Comparison of ENCODE assay signal across 1 cellular context in genomic region chr4:98260579-98261290, GRCh38.
TF ChIP-seq lines count a peak whose summit lies in the region.

No MANE protein-coding gene starts in this region.

TF ChIP-seq in HepG2, 621 proteins besides CTCF, POLR2A, EP300 and RAD21 (continued from another document and continues in another):
- TF ChIP-seq KIAA2018 (CRISPR knock-in tag; IDR thresholded peaks at IDR 0.05; ENCODE audit: borderline replicate concordance) (no peak), FOXA1 (IDR thresholded peaks at IDR 0.05) (no peak), FOXA1 (CRISPR knock-in tag; IDR thresholded peaks at IDR 0.05) (peak; percentile 56), ZKSCAN5 (CRISPR knock-in tag; IDR thresholded peaks at IDR 0.05) (no peak), KLF13 (CRISPR knock-in tag; IDR thresholded peaks at IDR 0.05) (no peak; the same call in 1 of the 2 replicates), ZNF792 (CRISPR knock-in tag; IDR thresholded peaks at IDR 0.05) (no peak), ZNF350 (CRISPR knock-in tag; IDR thresholded peaks at IDR 0.05; ENCODE audit: borderline replicate concordance, low read depth) (peak; percentile 74; the same call in 1 of the 2 replicates), TAF1 (CRISPR knock-in tag; IDR thresholded peaks at IDR 0.05) (peak; percentile 90), DBP (CRISPR knock-in tag; IDR thresholded peaks at IDR 0.05; ENCODE audit: not compliant biosample characterization) (peak; percentile 65), MIXL1 (CRISPR knock-in tag; IDR thresholded peaks at IDR 0.05) (no peak), KAT8 (CRISPR knock-in tag; IDR thresholded peaks at IDR 0.05) (peak; percentile 44), ZBTB1 (CRISPR knock-in tag; IDR thresholded peaks at IDR 0.05; ENCODE audit: borderline replicate concordance) (no peak), ZBTB7B (CRISPR knock-in tag; IDR thresholded peaks at IDR 0.05) (peak; percentile 75), JUND (CRISPR knock-in tag; IDR thresholded peaks at IDR 0.05) (peak; percentile 19; the same call in 1 of the 2 replicates), ZNF292 (CRISPR knock-in tag; IDR thresholded peaks at IDR 0.05; ENCODE audit: borderline replicate concordance, low read depth) (peak; percentile 45), TIGD3 (CRISPR knock-in tag; IDR thresholded peaks at IDR 0.05; ENCODE audit: borderline replicate concordance) (no peak), RARA (CRISPR knock-in tag; IDR thresholded peaks at IDR 0.05) (no peak), IRF1 (CRISPR knock-in tag; IDR thresholded peaks at IDR 0.05; ENCODE audit: low read depth) (no peak), KLF9 (CRISPR knock-in tag; IDR thresholded peaks at IDR 0.05; ENCODE audit: low read depth) (peak; percentile 66; the same call in 1 of the 2 replicates), RFXANK (CRISPR knock-in tag; IDR thresholded peaks at IDR 0.05) (no peak), RBM22 (optimal IDR thresholded peaks at IDR 0.05; ENCODE audit: low read length) (no peak), CEBPB (IDR thresholded peaks at IDR 0.05; ENCODE audit: borderline replicate concordance, low read depth, low read length) (no peak), NCOA5 (CRISPR knock-in tag; IDR thresholded peaks at IDR 0.05) (no peak), NFE2L2 (IDR thresholded peaks at IDR 0.05; ENCODE audit: low read length) (no peak), ZNF296 (CRISPR knock-in tag; conservative IDR thresholded peaks at IDR 0.05) (peak; percentile 73; the same call in 1 of the 2 replicates), ZNF557 (CRISPR knock-in tag; IDR thresholded peaks at IDR 0.05) (0 out of 2 replicates have a peak, but pooled peaks have one; percentile 28), HNRNPK (IDR thresholded peaks at IDR 0.05; ENCODE audit: low read depth, low read length, poor library complexity, severe bottlenecking) (peak; percentile 58), GTF3A (CRISPR knock-in tag; conservative IDR thresholded peaks at IDR 0.05) (no peak), ZBTB39 (CRISPR knock-in tag; IDR thresholded peaks at IDR 0.05) (no peak), NFKB2 (CRISPR knock-in tag; IDR thresholded peaks at IDR 0.05; ENCODE audit: borderline replicate concordance) (peak; percentile 81; the same call in 1 of the 2 replicates), ZSCAN25 (CRISPR knock-in tag; IDR thresholded peaks at IDR 0.05) (no peak; the same call in 1 of the 2 replicates), ZNF431 (CRISPR knock-in tag; IDR thresholded peaks at IDR 0.05; ENCODE audit: borderline replicate concordance, low read depth) (peak; percentile 63; the same call in 1 of the 2 replicates), ZNF30 (CRISPR knock-in tag; IDR thresholded peaks at IDR 0.05) (no peak), TFAP4 (IDR thresholded peaks at IDR 0.05; ENCODE audit: borderline replicate concordance, low read depth) (no peak), ZNF720 (CRISPR knock-in tag; IDR thresholded peaks at IDR 0.05) (no peak), HCFC1 (IDR thresholded peaks at IDR 0.05; ENCODE audit: low read depth, low read length) (no peak), SP140L (CRISPR knock-in tag; IDR thresholded peaks at IDR 0.05; ENCODE audit: borderline replicate concordance) (no peak), ZNF580 (CRISPR knock-in tag; IDR thresholded peaks at IDR 0.05; ENCODE audit: borderline replicate concordance, low read depth) (peak; percentile 33; the same call in 1 of the 2 replicates), UBTF (CRISPR knock-in tag; IDR thresholded peaks at IDR 0.05) (peak; percentile 97), ZNF282 (IDR thresholded peaks at IDR 0.05; ENCODE audit: partially characterized antibody) (no peak), SMYD3 (CRISPR knock-in tag; IDR thresholded peaks at IDR 0.05) (no peak), POLR2G (IDR thresholded peaks at IDR 0.05; ENCODE audit: low read depth, low read length) (peak; percentile 94), MAFF (IDR thresholded peaks at IDR 0.05; ENCODE audit: low read depth, low read length) (no peak), E2F2 (CRISPR knock-in tag; IDR thresholded peaks at IDR 0.05; ENCODE audit: borderline replicate concordance) (no peak), ZNF816 (CRISPR knock-in tag; IDR thresholded peaks at IDR 0.05; ENCODE audit: borderline replicate concordance) (peak; percentile 49), SSRP1 (CRISPR knock-in tag; IDR thresholded peaks at IDR 0.05) (no peak), ZNF224 (CRISPR knock-in tag; IDR thresholded peaks at IDR 0.05) (no peak), ZNF225 (CRISPR knock-in tag; IDR thresholded peaks at IDR 0.05) (peak; percentile 66), ZNF780A (CRISPR knock-in tag; IDR thresholded peaks at IDR 0.05) (no peak), HHEX (CRISPR knock-in tag; IDR thresholded peaks at IDR 0.05) (no peak), ARNT (IDR thresholded peaks at IDR 0.05) (no peak), ZNF772 (CRISPR knock-in tag; IDR thresholded peaks at IDR 0.05) (0 out of 2 replicates have a peak, but pooled peaks have one; percentile 88), AHR (CRISPR knock-in tag; IDR thresholded peaks at IDR 0.05) (peak; percentile 92), NCOA1 (CRISPR knock-in tag; IDR thresholded peaks at IDR 0.05) (no peak), ZNF234 (CRISPR knock-in tag; conservative IDR thresholded peaks at IDR 0.05) (no peak; the same call in 1 of the 2 replicates)
